ENCODE assay signal across 26 cellular contexts in genomic region chr9:13598738-13599137, GRCh38.
"Had no signal": no experiment of that assay in that cellular context is flagged by ENCODE, and none has a peak within 500 bp of the region (broad histone marks: within the 10 kb centered on the region; RNA-seq: fewer than 3 reads in every experiment).

No MANE protein-coding gene starts in this region.

- H2AFZ ChIP-seq: neural progenitor cell, parathyroid adenoma had no signal

- H3K4me1 ChIP-seq: gastroesophageal sphincter, lower lobe of right lung, neural progenitor cell, parathyroid adenoma, spleen, testis, transverse colon had no signal

- H3K9ac ChIP-seq: neural progenitor cell, parathyroid adenoma had no signal

- FAIRE-seq: bronchial epithelial cell had no signal

- H3K4me1 Mint-ChIP-seq: activated B cell treated with CpG ODN at 0.5 μM for 24 hours; activated naive CD8-positive, alpha-beta T cell treated with anti-CD3 and anti-CD28 coated beads for 36 hours; immature natural killer cell; naive thymus-derived CD8-positive, alpha-beta T cell had no signal

- H3K27ac Mint-ChIP-seq: activated B cell treated with CpG ODN at 0.5 μM for 24 hours; activated naive CD8-positive, alpha-beta T cell treated with anti-CD3 and anti-CD28 coated beads for 36 hours; activated T-cell treated with anti-CD3 and anti-CD28 coated beads, Interleukin-2, amount 50 U/mL, for 72 hours; immature natural killer cell; naive thymus-derived CD8-positive, alpha-beta T cell; neural progenitor cell; T-helper 2 cell treated with Interferon-gamma antibody and Interleukin-4, amounts not matched to agents 5 μg/mL and 100 μg/mL, for 36 hours had no signal

- H3K27ac ChIP-seq: coronary artery, dorsolateral prefrontal cortex, gastroesophageal sphincter, lower lobe of right lung, neural progenitor cell, parathyroid adenoma, psoas muscle, spleen, testis, transverse colon had no signal

- H3K4me2 ChIP-seq: neural progenitor cell had no signal

- H3K27me3 Mint-ChIP-seq: activated B cell treated with CpG ODN at 0.5 μM for 24 hours; activated naive CD8-positive, alpha-beta T cell treated with anti-CD3 and anti-CD28 coated beads for 36 hours; naive thymus-derived CD8-positive, alpha-beta T cell had no signal

- H3K4me3 ChIP-seq: coronary artery, dorsolateral prefrontal cortex, gastroesophageal sphincter, lower lobe of right lung, neural progenitor cell, psoas muscle, spleen, testis, transverse colon had no signal

- H3K79me2 ChIP-seq: parathyroid adenoma had no signal

- ATAC-seq: activated T-cell treated with anti-CD3 and anti-CD28 coated beads, Interleukin-2, amount 50 U/mL, for 72 hours; gastroesophageal sphincter; lower lobe of right lung; naive thymus-derived CD8-positive, alpha-beta T cell; psoas muscle had no signal

- H3K36me3 ChIP-seq: gastroesophageal sphincter, lower lobe of right lung, neural progenitor cell, spleen, transverse colon had no signal

- DNase-seq: activated B cell treated with CpG ODN at 0.5 μM for 24 hours; activated naive CD4-positive, alpha-beta T cell treated with Interleukin-2 at 50 U/mL for 16 hours; activated naive CD8-positive, alpha-beta T cell treated with anti-CD3 and anti-CD28 coated beads for 36 hours; activated T-cell treated with anti-CD3 and anti-CD28 coated beads for 4 hours; activated T-cell treated with anti-CD3 and anti-CD28 coated beads, Interleukin-2, amount 50 U/mL, for 72 hours; dorsolateral prefrontal cortex; effector memory CD4-positive, alpha-beta T cell; hypothalamus; immature natural killer cell; lower lobe of right lung; mesenchymal stem cell; naive thymus-derived CD8-positive, alpha-beta T cell; occipital lobe; psoas muscle; right cardiac atrium; spleen; stimulated activated naive CD4-positive, alpha-beta T cell treated with Interleukin-2 at 50 U/mL for 16 hours; T-helper 1 cell; testis; transverse colon had no signal

- H3K36me3 Mint-ChIP-seq: activated naive CD8-positive, alpha-beta T cell treated with anti-CD3 and anti-CD28 coated beads for 36 hours; immature natural killer cell; naive thymus-derived CD8-positive, alpha-beta T cell had no signal

- H3K27me3 ChIP-seq: dorsolateral prefrontal cortex, gastroesophageal sphincter, neural progenitor cell, spleen, testis, transverse colon had no signal

- H3K4me3 Mint-ChIP-seq: activated B cell treated with CpG ODN at 0.5 μM for 24 hours; activated naive CD8-positive, alpha-beta T cell treated with anti-CD3 and anti-CD28 coated beads for 36 hours; activated T-cell treated with anti-CD3 and anti-CD28 coated beads, Interleukin-2, amount 50 U/mL, for 72 hours; immature natural killer cell; naive thymus-derived CD8-positive, alpha-beta T cell; neural progenitor cell; T-helper 2 cell treated with Interferon-gamma antibody and Interleukin-4, amounts not matched to agents 5 μg/mL and 100 μg/mL, for 36 hours had no signal

- H3K9me3 ChIP-seq: gastroesophageal sphincter, lower lobe of right lung, psoas muscle, testis, transverse colon had no signal
